27 cellular contexts compared by ENCODE assay signal in the genomic region with DNA sequence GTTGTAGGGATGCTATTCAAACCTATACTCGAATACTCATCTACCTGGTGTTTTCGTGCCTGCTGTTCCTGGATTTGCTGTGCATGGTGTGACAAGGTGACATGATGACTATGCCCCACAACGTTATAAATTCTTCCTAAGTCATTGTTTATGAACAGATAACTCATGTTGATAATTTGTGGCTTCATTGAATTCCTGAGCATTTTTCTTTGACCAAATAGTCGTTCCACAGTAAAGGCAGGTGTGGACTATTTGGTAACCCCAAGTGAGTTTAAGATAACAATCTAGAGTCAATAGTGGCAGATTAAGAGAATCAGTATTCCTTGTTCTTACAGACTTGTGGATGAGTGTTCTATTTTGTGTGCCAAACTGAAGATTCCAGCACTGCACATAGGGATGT. TPM values are rescaled to one million over a fixed set of nuclear protein-coding genes. Genes with fewer than 3 reads are reported as not detected.
DNase-seq lines count a peak whose midpoint lies in the region; ATAC-seq, FAIRE-seq and TF ChIP-seq lines count a peak whose summit lies in the region.
"Had no signal": no experiment of that assay in that cellular context is flagged by ENCODE, and none has a peak within 500 bp of the region (broad histone marks: within the 10 kb centered on the region; RNA-seq: fewer than 3 reads in every experiment).

No MANE protein-coding gene starts in this region.

- H3K36me3 ChIP-seq in Caco-2 (ENCODE audit: control insufficient read depth, insufficient read depth, low read length) (peaks cover 2% of the 10 kb centered on the region; the same call in 1 of the 2 replicates), PC-9 (ENCODE audit: low read depth) (no peaks in the 10 kb centered on the region)

- H3K4me1 ChIP-seq in Caco-2 (peaks cover 18% of the 10 kb centered on the region), PC-9 (replicated peaks; ENCODE audit: insufficient read depth) (peaks cover 20% of the 10 kb centered on the region)
- H3K4me1 ChIP-seq: Peyer's patch had no signal

- no peak overlapping the region for H2AFZ ChIP-seq in PC-9
- H2AFZ ChIP-seq: GM23338 had no signal

- H3K27ac Mint-ChIP-seq in Caco-2 (ENCODE audit: unreplicated experiment): peak overlapping the region; percentile 16
- H3K27ac Mint-ChIP-seq: CD4-positive, alpha-beta T cell; GM23338; H9; T-helper 1 cell treated with Interleukin-12 subunit alpha and Interleukin-12 subunit beta and Interleukin-4 antibody, amounts not matched to agents 30 μg/mL and 1 μg/mL, for 36 hours had no signal

- peak; percentile 73 for FAIRE-seq in GM12892 (lab: Jason Lieb, UNC)
- FAIRE-seq: A204.1, HTR-8/SVneo had no signal

- POLR2A ChIA-PET in Caco-2 (lab: Charles Lee): no interaction called here
- POLR2A ChIA-PET in PC-9 (lab: Charles Lee; ENCODE audit: unreplicated experiment): interaction anchor here (0.5 to 0.6 kb wide), 2 partner anchors 10 to 132 kb away, joined by 4 to 5 read pairs; no protein-coding TSS in a partner anchor

- peak; percentile 12 for ATAC-seq in left colon
- no peak for ATAC-seq in GM19324 (IDR thresholded peaks at IDR 0.05; ENCODE audit: low FRiP score, unreplicated experiment)
- ATAC-seq: GM23338 had no signal

- intact Hi-C loops in Caco-2 (cut with micrococcal nuclease; ENCODE audit: unreplicated experiment) (loop anchor here (1.0 to 5.0 kb wide), 3 partner anchors 20 to 60 kb away; a partner anchor contains a TSS), PC-9 (cut with micrococcal nuclease; ENCODE audit: unreplicated experiment) (loop anchor here (5.0 kb wide), 1 partner anchor 67 kb away; a partner anchor contains a TSS), left colon (cut with DNase I, micrococcal nuclease) (no loop called here)

- no peaks in the 10 kb centered on the region for H3K27me3 Mint-ChIP-seq in Caco-2 (ENCODE audit: insufficient read depth, unreplicated experiment)
- H3K27me3 Mint-ChIP-seq: CD4-positive, alpha-beta T cell had no signal

- H3K9me3 ChIP-seq in Caco-2: no peaks in the 10 kb centered on the region
- no peaks in the 10 kb centered on the region for H3K9me3 ChIP-seq in PC-9 (ENCODE audit: insufficient read depth, low read depth)
- H3K9me3 ChIP-seq: BLaER1, Peyer's patch had no signal

- H3K27ac ChIP-seq in PC-9: peak overlapping the region; percentile 14; the same call in 1 of the 2 replicates
- H3K27ac ChIP-seq: BLaER1, KMS-11, Peyer's patch, SK-N-MC had no signal

- DNase-seq in Caco-2: peak in 1 of 2 experiments; percentile 47
- DNase-seq in GM12892 (ENCODE audit: insufficient read length): no peak
- DNase-seq in PC-9: peak; percentile 39 to 91
- no peak for DNase-seq in left colon
- DNase-seq in anterior cingulate cortex (lab: John Stamatoyannopoulos, UW): no peak
- no peak for DNase-seq in NCI-H1417 (lab: John Stamatoyannopoulos, UW)
- DNase-seq in MV-4-11 (lab: John Stamatoyannopoulos, UW): no peak
- DNase-seq: CD4-positive, alpha-beta T cell; DMS79; GF-D8; H9; IMR-90; NCI-H1092 treated with DMSO at 0.1 percent for 48 hours; NCI-H1436 treated with DMSO at 0.1 percent for 48 hours; NCI-H2029; NCI-H446 treated with DMSO at 0.1 percent for 48 hours; NCI-H526; Peyer's patch; SHP77 treated with DMSO at 0.1 percent for 48 hours had no signal

- no peaks in the 10 kb centered on the region for H3K27me3 ChIP-seq in Caco-2 (replicated peaks; ENCODE audit: control insufficient read depth, insufficient read depth, low read length)
- no peaks in the 10 kb centered on the region for H3K27me3 ChIP-seq in PC-9 (ENCODE audit: insufficient read depth, low read depth)
- H3K27me3 ChIP-seq: BLaER1, Peyer's patch had no signal

- TF ChIP-seq POLR2A in GM12892 (IDR thresholded peaks at IDR 0.05; ENCODE audit: low read depth, low read length): no peak

- H3K4me3 Mint-ChIP-seq in Caco-2 (ENCODE audit: unreplicated experiment): peak overlapping the region; percentile 8
- H3K4me3 Mint-ChIP-seq: CD4-positive, alpha-beta T cell; GM23338; H9; T-helper 1 cell treated with Interleukin-12 subunit alpha and Interleukin-12 subunit beta and Interleukin-4 antibody, amounts not matched to agents 30 μg/mL and 1 μg/mL, for 36 hours had no signal

- H3K4me1 Mint-ChIP-seq in Caco-2 (ENCODE audit: low read depth, unreplicated experiment): peaks cover 24% of the 10 kb centered on the region

- H3K36me3 Mint-ChIP-seq in Caco-2 (ENCODE audit: insufficient read depth, unreplicated experiment): no peaks in the 10 kb centered on the region

- no peaks in the 10 kb centered on the region for H3K9me2 ChIP-seq in PC-9 (ENCODE audit: insufficient read depth)

- H3F3A ChIP-seq in PC-9 (ENCODE audit: insufficient read depth, low read depth): peaks cover 15% of the 10 kb centered on the region; the same call in 1 of the 2 replicates

- H3K4me2 ChIP-seq in PC-9: peak overlapping the region; percentile 41
- H3K4me2 ChIP-seq: BLaER1, GM23338, KMS-11 had no signal

- TF ChIP-seq CTCF in Caco-2 (IDR thresholded peaks at IDR 0.05; ENCODE audit: insufficient read depth in 1 of 2, low read depth in 1 of 2, low read length in 1 of 2, severe bottlenecking in 1 of 2, unreplicated experiment in 1 of 2) (no peak), PC-9 (conservative IDR thresholded peaks at IDR 0.05) (no peak)

- no peaks in the 10 kb centered on the region for H3K9me3 Mint-ChIP-seq in Caco-2 (ENCODE audit: unreplicated experiment)
- H3K9me3 Mint-ChIP-seq: CD4-positive, alpha-beta T cell; GM23338; H9; T-helper 1 cell treated with Interleukin-12 subunit alpha and Interleukin-12 subunit beta and Interleukin-4 antibody, amounts not matched to agents 30 μg/mL and 1 μg/mL, for 36 hours had no signal

- H3K79me2 ChIP-seq in PC-9 (ENCODE audit: low read depth): no peaks in the 10 kb centered on the region

- no peak overlapping the region for H3K4me3 ChIP-seq in Caco-2 (ENCODE audit: low read depth, low read length)
- H3K4me3 ChIP-seq in PC-9: no peak overlapping the region
- H3K4me3 ChIP-seq: BLaER1, GM23338, Peyer's patch, SK-N-MC had no signal

- CTCF ChIA-PET in Caco-2 (lab: Charles Lee): no interaction called here
- CTCF ChIA-PET in PC-9 (lab: Charles Lee): interaction anchor here (0.7 kb wide), 1 partner anchor 305 kb away, joined by 3 read pairs; no protein-coding TSS in a partner anchor

- BruUV-seq in Caco-2 (replicated peaks; lab: Mats Ljungman, UMichigan): no TSS peak
- BruUV-seq in PC-9 (replicated peaks; lab: Mats Ljungman, UMichigan): no TSS peak

- H4K20me1 ChIP-seq in PC-9 (ENCODE audit: insufficient read depth): no peaks in the 10 kb centered on the region
- H4K20me1 ChIP-seq: BLaER1 had no signal

RNA-seq across cellular contexts. Expression of a gene that starts 59.9 kb away (rescaled TPM):
- total RNA-seq in Caco-2 (2022): 9.3 and 10.2 TPM in 2 replicates
- polyA plus RNA-seq in GM12892 (2012; ENCODE audit: missing spikeins): 91.6 TPM
- 18.0 and 20.1 TPM in 2 replicates for total RNA-seq in PC-9 (2021)
- 10 to 100 TPM; 10.6 to 24.2 TPM for total RNA-seq in left colon

Comparison
In these comparisons a context has a peak if more than half of its experiments do, and no peak if none do; other contexts are left out.
1. DNase-seq: peak in PC-9 (2 of 2); none in GM12892 (single experiment), left colon (0 of 2), anterior cingulate cortex (0 of 58), NCI-H1417 (0 of 3) and MV-4-11 (single experiment).
2. intact Hi-C loops: an anchor here in Caco-2 (1.0 to 5.0 kb wide) and PC-9 (5.0 kb wide); none called in left colon.